In the genomic region with DNA sequence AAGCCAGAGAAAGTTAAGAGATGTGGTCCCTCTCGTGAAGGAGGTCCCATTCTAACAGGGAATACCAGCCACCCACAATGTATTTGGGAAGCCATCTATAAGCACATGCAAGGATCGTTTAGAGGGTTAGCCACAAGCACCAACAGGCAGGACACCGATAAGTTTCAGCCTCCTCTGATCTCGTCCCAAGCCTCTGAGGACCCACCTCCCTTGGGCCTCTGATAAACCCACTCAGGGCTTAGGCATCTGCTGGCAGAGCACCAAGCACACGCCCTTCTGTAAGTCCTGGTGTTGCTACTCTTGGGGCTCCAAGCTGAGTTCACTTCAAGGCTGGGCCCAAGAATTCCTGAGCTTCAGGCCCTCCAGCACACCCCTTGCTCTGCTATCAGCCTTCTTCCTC, we compare ENCODE assay signal across 12 cellular contexts. TPM values are rescaled to one million over a fixed set of nuclear protein-coding genes. Genes with fewer than 3 reads are reported as not detected.
DNase-seq lines count a peak whose midpoint lies in the region; ATAC-seq, FAIRE-seq and TF ChIP-seq lines count a peak whose summit lies in the region.
"Had no signal": no experiment of that assay in that cellular context is flagged by ENCODE, and none has a peak within 500 bp of the region (broad histone marks: within the 10 kb centered on the region; RNA-seq: fewer than 3 reads in every experiment).

No MANE protein-coding gene starts in this region.

- H3K9me3 ChIP-seq in right cardiac atrium (ENCODE audit: control insufficient read depth, low read length) = no peaks in the 10 kb centered on the region

- no peak for ATAC-seq in right cardiac atrium
- ATAC-seq in HG03039 (IDR thresholded peaks at IDR 0.05; ENCODE audit: unreplicated experiment) = no peak
- ATAC-seq: naive thymus-derived CD8-positive, alpha-beta T cell had no signal

- no peak overlapping the region for H3K27ac ChIP-seq in right cardiac atrium (ENCODE audit: low read length)

- H3K4me3 ChIP-seq in epithelial cell of esophagus (ENCODE audit: low read length) (no peak overlapping the region), right cardiac atrium (ENCODE audit: low read length) (no peak overlapping the region)

- 61% methylated on average over 5 of the region's 5 CpGs for WGBS in right cardiac atrium

- intact Hi-C loops in right cardiac atrium (cut with DNase I) = no loop called here

- peaks cover 4% of the 10 kb centered on the region for H3K4me1 ChIP-seq in right cardiac atrium (ENCODE audit: control insufficient read depth, insufficient read depth, low read length)

- no peak for FAIRE-seq in RCC 7860 (lab: Jason Lieb, UNC)

- no peaks in the 10 kb centered on the region for H3K27me3 ChIP-seq in right cardiac atrium (ENCODE audit: control insufficient read depth, insufficient read depth)

- DNase-seq in GM04503 (ENCODE audit: low read depth) (peak; percentile 44), RCC 7860 (ENCODE audit: low spot score) (peak; percentile 77), epithelial cell of esophagus (ENCODE audit: low read depth) (peak; percentile 91), renal cortical epithelial cell (ENCODE audit: low read depth) (peak; percentile 74), NCI-H510A treated with DMSO at 0.1 percent for 48 hours (lab: John Stamatoyannopoulos, UW) (no peak), nucleus accumbens (lab: John Stamatoyannopoulos, UW) (no peak), right cardiac atrium (no peak)
- DNase-seq: DND-41, Kasumi-1, NCI-H2227 treated with DMSO at 0.1 percent for 48 hours had no signal

- no peak for TF ChIP-seq CTCF in epithelial cell of esophagus (IDR thresholded peaks at IDR 0.05; ENCODE audit: insufficient read depth, low read depth, low read length, missing control alignments)

RNA-seq across cellular contexts. Expression of gene PNPO, which starts 5.4 kb away (rescaled TPM):
- total RNA-seq in renal cortical epithelial cell (76.7 and 77.6 TPM in 2 replicates), right cardiac atrium (10 to 100 TPM; 23.9 to 29.9 (median 26.0) TPM)
- polyA plus RNA-seq in right cardiac atrium = 16.1 TPM

RNA-seq across cellular contexts. Expression of gene PRR15L, which starts 21.7 kb away (rescaled TPM):
- total RNA-seq in renal cortical epithelial cell = 0.85 and 6.9 TPM in 2 replicates
- total RNA-seq in right cardiac atrium = not detected
- polyA plus RNA-seq in right cardiac atrium = not detected
- total RNA-seq: naive thymus-derived CD8-positive, alpha-beta T cell had no signal

RNA-seq across cellular contexts. Expression of gene CDK5RAP3, which starts 35.0 kb away (rescaled TPM):
- total RNA-seq in renal cortical epithelial cell (50.7 and 66.2 TPM in 2 replicates), right cardiac atrium (10 to 100 TPM; 56.8 to 66.8 (median 64.9) TPM)
- 54.3 TPM for polyA plus RNA-seq in right cardiac atrium

RNA-seq across cellular contexts. Expression of gene SP2, which starts 39.9 kb away (rescaled TPM):
- total RNA-seq in renal cortical epithelial cell (0.35 and 3.1 TPM in 2 replicates), right cardiac atrium (10 to 100 TPM; 15.8 to 20.6 (median 17.9) TPM)
- 11.4 TPM for polyA plus RNA-seq in right cardiac atrium

Comparison
In these comparisons a context has a peak if more than half of its experiments do, and no peak if none do; other contexts are left out.
1. DNase-seq: peak in GM04503 (single experiment), RCC 7860 (single experiment), epithelial cell of esophagus (single experiment) and renal cortical epithelial cell (single experiment); none in NCI-H510A treated with DMSO at 0.1 percent for 48 hours (single experiment), nucleus accumbens (0 of 56) and right cardiac atrium (0 of 3).